In genomic region chr6:5135783-5136376, GRCh38 we compare ENCODE assay signal across 8 cellular contexts. TPM values are rescaled to one million over a fixed set of nuclear protein-coding genes. Genes with fewer than 3 reads are reported as not detected.
A peak's percentile ranks its signal among the peaks of the same experiment; 100 is the strongest.
DNase-seq lines count a peak whose midpoint lies in the region; ATAC-seq lines count a peak whose summit lies in the region.

No MANE protein-coding gene starts in this region.

- intact Hi-C loops in activated T-helper 2 cell treated with anti-CD3 and anti-CD28 coated beads, Interferon-gamma antibody, Interleukin-2, Interleukin-4, amounts not matched to agents 10 μg/mL and 5 μg/mL and 100 μg/mL, durations not matched to agents 14 hours and 24 hours and 36 hours (cut with micrococcal nuclease): no loop called here

- H3K36me3 Mint-ChIP-seq in activated T-helper 2 cell treated with anti-CD3 and anti-CD28 coated beads, Interferon-gamma antibody, Interleukin-2, Interleukin-4, amounts not matched to agents 10 μg/mL and 5 μg/mL and 100 μg/mL, durations not matched to agents 14 hours and 24 hours and 36 hours (ENCODE audit: low read depth): no peaks in the 10 kb centered on the region

- DNase-seq in AG20443 (ENCODE audit: low spot score) (peak; percentile 31), OCI-M1 (lab: John Stamatoyannopoulos, UW) (peak; percentile 75), iris pigment epithelial cell (ENCODE audit: low read depth) (peak; percentile 43), KG1 (lab: John Stamatoyannopoulos, UW) (no peak)
- peak; percentile 31 for DNase-seq in activated T-helper 2 cell treated with anti-CD3 and anti-CD28 coated beads, Interferon-gamma antibody, Interleukin-2, Interleukin-4, amounts not matched to agents 10 μg/mL and 5 μg/mL and 100 μg/mL, durations not matched to agents 14 hours and 24 hours and 36 hours (ENCODE audit: low spot score)
- peak; percentile 5 to 21 for DNase-seq in stimulated activated CD8-positive, alpha-beta memory T cell treated with anti-CD3 and anti-CD28 coated beads, Interleukin-2, amount 100 ng/mL, for 1 hour (ENCODE audit: low read depth in 2 of 2)

- peaks cover 1% of the 10 kb centered on the region for H3K4me1 Mint-ChIP-seq in activated T-helper 2 cell treated with anti-CD3 and anti-CD28 coated beads, Interferon-gamma antibody, Interleukin-2, Interleukin-4, amounts not matched to agents 10 μg/mL and 5 μg/mL and 100 μg/mL, durations not matched to agents 14 hours and 24 hours and 36 hours (ENCODE audit: low read depth)

- no peak overlapping the region for H3K4me3 Mint-ChIP-seq in activated T-helper 2 cell treated with anti-CD3 and anti-CD28 coated beads, Interferon-gamma antibody, Interleukin-2, Interleukin-4, amounts not matched to agents 10 μg/mL and 5 μg/mL and 100 μg/mL, durations not matched to agents 14 hours and 24 hours and 36 hours (ENCODE audit: low read depth)

- no peaks in the 10 kb centered on the region for H3K9me3 Mint-ChIP-seq in activated T-helper 2 cell treated with anti-CD3 and anti-CD28 coated beads, Interferon-gamma antibody, Interleukin-2, Interleukin-4, amounts not matched to agents 10 μg/mL and 5 μg/mL and 100 μg/mL, durations not matched to agents 14 hours and 24 hours and 36 hours

- no peaks in the 10 kb centered on the region for H3K27me3 Mint-ChIP-seq in activated T-helper 2 cell treated with anti-CD3 and anti-CD28 coated beads, Interferon-gamma antibody, Interleukin-2, Interleukin-4, amounts not matched to agents 10 μg/mL and 5 μg/mL and 100 μg/mL, durations not matched to agents 14 hours and 24 hours and 36 hours (ENCODE audit: low read depth)

- no peak overlapping the region for H3K27ac Mint-ChIP-seq in activated T-helper 2 cell treated with anti-CD3 and anti-CD28 coated beads, Interferon-gamma antibody, Interleukin-2, Interleukin-4, amounts not matched to agents 10 μg/mL and 5 μg/mL and 100 μg/mL, durations not matched to agents 14 hours and 24 hours and 36 hours

- ATAC-seq in GM21515 (IDR thresholded peaks at IDR 0.05; ENCODE audit: unreplicated experiment) (peak; percentile 44), GM21528 (IDR thresholded peaks at IDR 0.05; ENCODE audit: low FRiP score, unreplicated experiment) (no peak)

RNA-seq across cellular contexts. Expression of gene PPP1R3G, which starts 50.7 kb away (rescaled TPM):
- 0.11 and 0.16 TPM in 2 replicates for total RNA-seq in activated T-helper 2 cell treated with anti-CD3 and anti-CD28 coated beads, Interferon-gamma antibody, Interleukin-2, Interleukin-4, amounts not matched to agents 10 μg/mL and 5 μg/mL and 100 μg/mL, durations not matched to agents 14 hours and 24 hours and 36 hours
